40 cellular contexts compared by ENCODE assay signal in the genomic region with DNA sequence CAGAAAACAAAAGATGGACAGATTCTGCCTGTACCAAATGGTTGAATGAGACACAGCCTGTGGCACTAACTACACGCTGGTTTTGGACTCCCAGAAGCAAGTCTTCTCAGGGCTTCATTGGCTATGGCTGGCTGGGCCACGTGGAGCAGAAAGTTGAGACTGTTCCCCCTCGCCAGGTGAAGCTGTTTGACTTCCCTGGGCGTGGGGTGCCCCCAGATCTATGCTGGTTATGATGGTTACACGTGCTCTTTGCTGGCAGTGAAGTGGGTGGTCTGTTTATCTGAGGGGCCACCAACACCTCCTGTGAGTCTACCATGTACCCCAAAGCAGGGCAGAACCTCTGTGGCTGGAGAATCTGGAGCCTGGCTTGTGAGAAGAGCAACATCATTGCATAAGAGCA.
"Had no signal": no experiment of that assay in that cellular context is flagged by ENCODE, and none has a peak within 500 bp of the region (broad histone marks: within the 10 kb centered on the region; RNA-seq: fewer than 3 reads in every experiment).

No MANE protein-coding gene starts in this region.

- ATAC-seq: activated naive CD4-positive, alpha-beta T cell treated with anti-CD3 and anti-CD28 coated beads, Interleukin-2, amount 50 U/mL, for 72 hours; activated naive CD8-positive, alpha-beta T cell treated with anti-CD3 and anti-CD28 coated beads, Interleukin-2, amount 50 U/mL, for 24 hours; activated T-cell treated with anti-CD3 and anti-CD28 coated beads, Interleukin-2, amount 50 U/mL, for 4 hours; activated T-cell treated with anti-CD3 and anti-CD28 coated beads, Interleukin-2, amount 50 U/mL, for 72 hours; activated T-helper 17 cell treated with anti-CD3 and anti-CD28 coated beads, Interleukin-2, amount 50 U/mL, for 72 hours; body of pancreas had no signal

- H3K9me3 ChIP-seq: adrenal gland, ascending aorta, body of pancreas had no signal

- H3K4me3 ChIP-seq: adrenal gland, ascending aorta, body of pancreas, breast epithelium, cardiac muscle cell had no signal

- FAIRE-seq: astrocyte had no signal

- H3K9me3 Mint-ChIP-seq: activated naive CD4-positive, alpha-beta T cell treated with anti-CD3 and anti-CD28 coated beads for 36 hours; brain had no signal

- H3K4me1 ChIP-seq: adrenal gland, ascending aorta, body of pancreas, breast epithelium had no signal

- H3K27ac Mint-ChIP-seq: activated naive CD4-positive, alpha-beta T cell treated with anti-CD3 and anti-CD28 coated beads for 36 hours; activated naive CD4-positive, alpha-beta T cell treated with anti-CD3 and anti-CD28 coated beads, Interleukin-2, amount 10 ng/mL, durations not matched to agents 7 days and 5 days; activated naive CD4-positive, alpha-beta T cell treated with anti-CD3 and anti-CD28 coated beads, Interleukin-2, amount 50 U/mL, for 24 hours; activated naive CD4-positive, alpha-beta T cell treated with anti-CD3 and anti-CD28 coated beads, Interleukin-2, amount 50 U/mL, for 72 hours; activated naive CD8-positive, alpha-beta T cell; activated naive CD8-positive, alpha-beta T cell treated with anti-CD3 and anti-CD28 coated beads for 36 hours; activated naive CD8-positive, alpha-beta T cell treated with anti-CD3 and anti-CD28 coated beads, Interleukin-2, amount 10 ng/mL, durations not matched to agents 7 days and 5 days; activated naive CD8-positive, alpha-beta T cell treated with anti-CD3 and anti-CD28 coated beads, Interleukin-2, amount 50 U/mL, for 24 hours; activated T-cell treated with anti-CD3 and anti-CD28 coated beads, Interleukin-2, amount 50 U/mL, for 24 hours; activated T-cell treated with anti-CD3 and anti-CD28 coated beads, Interleukin-2, amount 50 U/mL, for 72 hours; activated T-helper 1 cell treated with anti-CD3 and anti-CD28 coated beads, Interleukin-12 subunit alpha, Interleukin-12 subunit beta, Interleukin-2, Interleukin-4 antibody, amounts not matched to agents 30 ng/mL and 10 ng/mL and 1 ng/mL, durations not matched to agents 14 hours and 24 hours and 36 hours; activated T-helper 17 cell treated with anti-CD3 and anti-CD28 coated beads, Interleukin-2, amount 50 U/mL, for 72 hours; activated T-helper 2 cell treated with anti-CD3 and anti-CD28 coated beads, Interferon-gamma antibody, Interleukin-2, Interleukin-4, amounts not matched to agents 10 μg/mL and 5 μg/mL and 100 μg/mL, durations not matched to agents 14 hours and 24 hours and 36 hours; brain had no signal

- H3K36me3 Mint-ChIP-seq: activated naive CD4-positive, alpha-beta T cell treated with anti-CD3 and anti-CD28 coated beads, Interleukin-2, amount 10 ng/mL, durations not matched to agents 7 days and 5 days; activated naive CD4-positive, alpha-beta T cell treated with anti-CD3 and anti-CD28 coated beads, Interleukin-2, amount 50 U/mL, for 24 hours; activated naive CD4-positive, alpha-beta T cell treated with anti-CD3 and anti-CD28 coated beads, Interleukin-2, amount 50 U/mL, for 72 hours; activated naive CD8-positive, alpha-beta T cell; activated naive CD8-positive, alpha-beta T cell treated with anti-CD3 and anti-CD28 coated beads for 36 hours; activated naive CD8-positive, alpha-beta T cell treated with anti-CD3 and anti-CD28 coated beads, Interleukin-2, amount 10 ng/mL, durations not matched to agents 7 days and 5 days; brain had no signal

- H3K27me3 Mint-ChIP-seq: activated naive CD4-positive, alpha-beta T cell treated with anti-CD3 and anti-CD28 coated beads, Interleukin-2, amount 10 ng/mL, durations not matched to agents 7 days and 5 days; activated naive CD4-positive, alpha-beta T cell treated with anti-CD3 and anti-CD28 coated beads, Interleukin-2, amount 50 U/mL, for 24 hours; activated naive CD8-positive, alpha-beta T cell; activated naive CD8-positive, alpha-beta T cell treated with anti-CD3 and anti-CD28 coated beads for 36 hours; activated naive CD8-positive, alpha-beta T cell treated with anti-CD3 and anti-CD28 coated beads, Interleukin-2, amount 10 ng/mL, durations not matched to agents 7 days and 5 days; activated naive CD8-positive, alpha-beta T cell treated with anti-CD3 and anti-CD28 coated beads, Interleukin-2, amount 50 U/mL, for 24 hours; activated T-cell treated with anti-CD3 and anti-CD28 coated beads, Interleukin-2, amount 50 U/mL, for 24 hours; brain; central memory CD8-positive, alpha-beta T cell had no signal

- H3K36me3 ChIP-seq: adrenal gland, ascending aorta, brain microvascular endothelial cell, breast epithelium, cardiac muscle cell had no signal

- H3K4me3 Mint-ChIP-seq: activated naive CD4-positive, alpha-beta T cell treated with anti-CD3 and anti-CD28 coated beads for 36 hours; activated naive CD4-positive, alpha-beta T cell treated with anti-CD3 and anti-CD28 coated beads, Interleukin-2, amount 10 ng/mL, durations not matched to agents 7 days and 5 days; activated naive CD4-positive, alpha-beta T cell treated with anti-CD3 and anti-CD28 coated beads, Interleukin-2, amount 50 U/mL, for 24 hours; activated naive CD8-positive, alpha-beta T cell; activated naive CD8-positive, alpha-beta T cell treated with anti-CD3 and anti-CD28 coated beads for 36 hours; activated naive CD8-positive, alpha-beta T cell treated with anti-CD3 and anti-CD28 coated beads, Interleukin-2, amount 10 ng/mL, durations not matched to agents 7 days and 5 days; activated naive CD8-positive, alpha-beta T cell treated with anti-CD3 and anti-CD28 coated beads, Interleukin-2, amount 50 U/mL, for 24 hours; activated T-cell treated with anti-CD3 and anti-CD28 coated beads, Interleukin-2, amount 50 U/mL, for 24 hours; activated T-cell treated with anti-CD3 and anti-CD28 coated beads, Interleukin-2, amount 50 U/mL, for 4 hours; activated T-cell treated with anti-CD3 and anti-CD28 coated beads, Interleukin-2, amount 50 U/mL, for 72 hours; activated T-helper 1 cell treated with anti-CD3 and anti-CD28 coated beads, Interleukin-12 subunit alpha, Interleukin-12 subunit beta, Interleukin-2, Interleukin-4 antibody, amounts not matched to agents 30 ng/mL and 10 ng/mL and 1 ng/mL, durations not matched to agents 14 hours and 24 hours and 36 hours; activated T-helper 17 cell treated with anti-CD3 and anti-CD28 coated beads, Interleukin-2, amount 50 U/mL, for 72 hours; brain; central memory CD8-positive, alpha-beta T cell had no signal

- H3K27me3 ChIP-seq: adrenal gland, ascending aorta, body of pancreas, brain microvascular endothelial cell, breast epithelium, cardiac muscle cell had no signal

- H3K27ac ChIP-seq: adrenal gland, ascending aorta, body of pancreas, brain microvascular endothelial cell, breast epithelium, cardiac muscle cell had no signal

- H3K4me1 Mint-ChIP-seq: activated naive CD4-positive, alpha-beta T cell treated with anti-CD3 and anti-CD28 coated beads, Interleukin-2, amount 10 ng/mL, durations not matched to agents 7 days and 5 days; activated naive CD4-positive, alpha-beta T cell treated with anti-CD3 and anti-CD28 coated beads, Interleukin-2, amount 50 U/mL, for 24 hours; activated naive CD8-positive, alpha-beta T cell treated with anti-CD3 and anti-CD28 coated beads for 36 hours; activated naive CD8-positive, alpha-beta T cell treated with anti-CD3 and anti-CD28 coated beads, Interleukin-2, amount 10 ng/mL, durations not matched to agents 7 days and 5 days; activated naive CD8-positive, alpha-beta T cell treated with anti-CD3 and anti-CD28 coated beads, Interleukin-2, amount 50 U/mL, for 24 hours; activated T-helper 17 cell treated with anti-CD3 and anti-CD28 coated beads, Interleukin-2, amount 50 U/mL, for 72 hours; brain; central memory CD8-positive, alpha-beta T cell had no signal

- DNase-seq: activated CD8-positive, alpha-beta memory T cell treated with anti-CD3 and anti-CD28 coated beads, Interleukin-2, amount 50 U/mL, for 48 hours; activated effector memory CD4-positive, alpha-beta T cell treated with anti-CD3 and anti-CD28 coated beads, Interleukin-2, amount 50 U/mL, for 16 hours; activated effector memory CD4-positive, alpha-beta T cell treated with Interleukin-2 at 50 U/mL for 16 hours; activated gamma-delta T cell; activated gamma-delta T cell treated with Interleukin-2 at 50 U/mL for 16 hours; activated naive CD4-positive, alpha-beta T cell; activated naive CD4-positive, alpha-beta T cell treated with anti-CD3 and anti-CD28 coated beads for 36 hours; activated naive CD4-positive, alpha-beta T cell treated with anti-CD3 and anti-CD28 coated beads, Interleukin-2, amount 10 ng/mL, durations not matched to agents 7 days and 5 days; activated naive CD4-positive, alpha-beta T cell treated with anti-CD3 and anti-CD28 coated beads, Interleukin-2, amount 50 U/mL, for 16 hours; activated naive CD4-positive, alpha-beta T cell treated with Interleukin-2 at 50 U/mL for 16 hours; activated naive CD8-positive, alpha-beta T cell treated with anti-CD3 and anti-CD28 coated beads for 36 hours; activated naive CD8-positive, alpha-beta T cell treated with anti-CD3 and anti-CD28 coated beads, Interleukin-2, amount 10 ng/mL, durations not matched to agents 7 days and 5 days; activated naive CD8-positive, alpha-beta T cell treated with anti-CD3 and anti-CD28 coated beads, Interleukin-2, amount 50 U/mL, for 24 hours; activated T-cell treated with anti-CD3 and anti-CD28 coated beads for 4 hours; activated T-cell treated with anti-CD3 and anti-CD28 coated beads, Interleukin-2, amount 50 U/mL, for 1 hour; activated T-cell treated with anti-CD3 and anti-CD28 coated beads, Interleukin-2, amount 50 U/mL, for 24 hours; activated T-cell treated with anti-CD3 and anti-CD28 coated beads, Interleukin-2, amount 50 U/mL, for 4 hours; activated T-cell treated with anti-CD3 and anti-CD28 coated beads, Interleukin-2, amount 50 U/mL, for 48 hours; activated T-cell treated with anti-CD3 and anti-CD28 coated beads, Interleukin-2, amount 50 U/mL, for 72 hours; adrenal gland; amniotic stem cell; amygdala; anterior cingulate cortex; aorta; body of pancreas; brain microvascular endothelial cell; caudate nucleus; central memory CD4-positive, alpha-beta T cell had no signal
